In the genomic region with DNA sequence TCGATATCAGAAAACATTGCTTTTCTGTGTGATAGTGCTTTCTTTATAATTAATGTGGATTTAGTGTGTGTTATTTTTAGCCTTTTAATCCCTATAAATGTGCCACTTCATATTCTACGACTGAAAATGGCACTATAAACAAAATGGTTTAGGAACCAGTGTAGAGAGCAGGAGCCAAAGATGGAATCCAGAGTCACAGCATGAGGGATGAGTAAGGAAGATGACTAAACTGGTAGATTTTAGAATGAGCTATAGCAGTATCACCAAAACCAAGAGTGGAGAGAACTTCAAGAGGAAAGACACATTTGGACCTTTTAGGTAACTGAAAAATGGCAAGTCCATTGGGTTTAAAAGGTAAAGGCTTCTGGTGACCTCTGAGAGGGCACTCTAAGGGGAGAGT, we compare ENCODE assay signal across 18 cellular contexts.
"Had no signal": no experiment of that assay in that cellular context is flagged by ENCODE, and none has a peak within 500 bp of the region (broad histone marks: within the 10 kb centered on the region; RNA-seq: fewer than 3 reads in every experiment).

No MANE protein-coding gene starts in this region.

- ATAC-seq: activated CD8-positive, alpha-beta T cell treated with anti-CD3 and anti-CD28 coated beads for 36 hours; activated T-cell treated with anti-CD3 and anti-CD28 coated beads, Interleukin-2, amount 50 U/mL, for 4 hours; left ventricle myocardium superior; natural killer cell treated with Interleukin-12 subunit alpha and Interleukin-12 subunit beta and Interleukin-15 and Interleukin-18, amount 100 ng/mL, for 72 hours; right lobe of liver; WTC11 had no signal

- H3K36me3 ChIP-seq: prostate gland, right lobe of liver, stomach, tibial artery, vagina had no signal

- DNase-seq: activated CD4-positive, alpha-beta T cell treated with anti-CD3 and anti-CD28 coated beads for 4 hours; activated CD8-positive, alpha-beta T cell treated with anti-CD3 and anti-CD28 coated beads for 36 hours; activated effector memory CD4-positive, alpha-beta T cell treated with Interleukin-2 at 50 U/mL for 16 hours; activated T-cell treated with anti-CD3 and anti-CD28 coated beads, Interleukin-2, amount 50 U/mL, for 4 hours; amniotic stem cell; effector CD8-positive, alpha-beta T cell; left ventricle myocardium superior; nucleus accumbens; right lobe of liver; stimulated activated CD4-positive, alpha-beta T cell treated with anti-CD3 and anti-CD28 coated beads, Interleukin-1b, Interleukin-23, amount 100 ng/mL, for 48 hours; stomach; T-helper 2 cell; tibial artery had no signal

- H3K27ac ChIP-seq: hepatocyte, prostate gland, right lobe of liver, tibial artery, vagina had no signal

- H3K4me1 ChIP-seq: prostate gland, right lobe of liver, tibial artery, vagina had no signal

- H3K4me3 ChIP-seq: hepatocyte, prostate gland, right lobe of liver, stomach, tibial artery, vagina had no signal

- H3K27me3 ChIP-seq: hepatocyte, right lobe of liver, stomach, tibial artery, vagina had no signal

- H3K9me3 ChIP-seq: prostate gland, right lobe of liver, stomach, tibial artery, vagina had no signal
